Comparison of ENCODE assay signal across 7 cellular contexts in the genomic region with DNA sequence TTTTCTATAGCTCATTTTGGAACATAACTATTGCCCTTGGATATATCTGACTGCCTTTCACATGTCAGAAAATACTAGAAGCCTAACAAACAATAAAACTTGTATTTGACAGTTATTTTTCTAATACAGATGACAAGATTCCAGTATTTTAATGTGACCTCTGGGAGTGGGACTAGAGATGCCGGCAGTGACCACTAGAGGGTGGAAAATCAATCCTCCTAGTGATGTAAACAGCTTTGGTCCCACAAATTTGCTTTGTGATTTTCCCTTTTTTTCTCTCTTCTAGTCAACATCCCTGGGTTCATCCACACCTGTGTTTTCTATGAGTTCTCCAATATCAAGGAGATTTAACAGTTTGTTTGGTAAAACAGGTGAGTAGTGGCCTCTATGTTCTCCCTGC.
DNase-seq lines count a peak whose midpoint lies in the region; ATAC-seq, FAIRE-seq and TF ChIP-seq lines count a peak whose summit lies in the region.
"Not testable (repeated sequence)": the region's sequence is repeated elsewhere in the genome, so short reads cannot be mapped to it uniquely, and the experiment has no call there.

No MANE protein-coding gene starts in this region.

- not testable (repeated sequence) for H3K9ac ChIP-seq in colonic mucosa (ENCODE audit: low read depth in 2 of 2, low read length in 2 of 2); HepG2 (ENCODE audit: insufficient read depth, low read depth, low read length)

- H3K27me3 ChIP-seq in colonic mucosa; HepG2 (ENCODE audit: control insufficient read depth in 1 of 2, insufficient read depth in 2 of 2, low read length in 2 of 2): not testable (repeated sequence)

- H3K79me2 ChIP-seq in HepG2 (ENCODE audit: insufficient read depth, low read length): not testable (repeated sequence)

- H4K20me1 ChIP-seq in HepG2 (ENCODE audit: insufficient read depth, low read length): not testable (repeated sequence)

- intact Hi-C loops in colonic mucosa (cut with DNase I); HepG2 (cut with micrococcal nuclease; ENCODE audit: unreplicated experiment): not testable (repeated sequence)

- not testable (repeated sequence) for H3K27ac ChIP-seq in colonic mucosa; HepG2 (ENCODE audit: extremely low read length, insufficient read depth, low read length)

- H3K36me3 ChIP-seq in colonic mucosa; HepG2 (replicated peaks in 1 of 2; ENCODE audit: control insufficient read depth in 1 of 2, insufficient read depth in 2 of 2, low read length in 2 of 2): not testable (repeated sequence)

- TF ChIP-seq EP300 in HepG2 (IDR thresholded peaks at IDR 0.05; ENCODE audit: low read depth in 2 of 2, low read length in 2 of 2); HepG2 (CRISPR knock-in tag; IDR thresholded peaks at IDR 0.05; ENCODE audit: borderline replicate concordance): not testable (repeated sequence)

- 0% methylated on average over 1 of the region's 1 CpG for WGBS in HepG2 (ENCODE audit: low lambda C conversion rate)

- not testable (repeated sequence) for TF ChIP-seq RAD21 in HepG2 (CRISPR knock-in tag; IDR thresholded peaks at IDR 0.05)

- not testable (repeated sequence) for H3K4me1 ChIP-seq in colonic mucosa; HepG2 (ENCODE audit: insufficient read depth, low read length)

- CTCF ChIA-PET in HepG2 (lab: Yijun Ruan, JAX; ENCODE audit: low intra/inter-chr PET ratio, low total read pairs): not testable (repeated sequence)

- in situ Hi-C loops in HepG2 (cut with HindIII; ENCODE audit: extremely low pct_ligation_motif_present, low pct_unique_long_range_greater_than_20kb): not testable (repeated sequence)

- POLR2A ChIA-PET in HepG2 (lab: Yijun Ruan, JAX): not testable (repeated sequence)

- TF ChIP-seq CTCF in GM12872 (IDR thresholded peaks at IDR 0.05; ENCODE audit: insufficient read depth, low read depth, low read length) (peak; percentile 35; the same call in 1 of the 3 replicates), LNCAP (IDR thresholded peaks at IDR 0.05) (peak; percentile 35; the same call in 1 of the 2 replicates), colonic mucosa (IDR thresholded peaks at IDR 0.05) (peak; percentile 11), HepG2 (CRISPR knock-in tag; IDR thresholded peaks at IDR 0.05) (peak; percentile 34)

- DNase-seq in colonic mucosa; HepG2 (ENCODE audit: low spot score): not testable (repeated sequence)

- FAIRE-seq in HepG2 (lab: Jason Lieb, UNC): not testable (repeated sequence)

- H3K4me2 ChIP-seq in HepG2 (ENCODE audit: low read depth, low read length): not testable (repeated sequence)

- not testable (repeated sequence) for H3K4me3 ChIP-seq in colonic mucosa; HepG2 (replicated peaks in 1 of 3; ENCODE audit: insufficient read depth in 1 of 3, low read depth in 2 of 3, low read length in 3 of 3)

- TF ChIP-seq POLR2A in HepG2 (IDR thresholded peaks at IDR 0.05; ENCODE audit: insufficient read depth in 1 of 2, low read depth in 2 of 2, low read length in 2 of 2): not testable (repeated sequence)

- H2AFZ ChIP-seq in HepG2 (ENCODE audit: low read length): not testable (repeated sequence)

- ATAC-seq in GM21367 (IDR thresholded peaks at IDR 0.05; ENCODE audit: unreplicated experiment) (peak; percentile 70), HG02852 (IDR thresholded peaks at IDR 0.05; ENCODE audit: unreplicated experiment) (peak; percentile 60), SK-N-SH treated with all-trans-retinoic acid at 6 μM for 48 hours (peak; percentile 85), HepG2 (peak; percentile 81)

- not testable (repeated sequence) for H3K9me3 ChIP-seq in colonic mucosa; HepG2 (ENCODE audit: low read length)

- not testable (repeated sequence) for BruUV-seq in HepG2 (replicated peaks; lab: Mats Ljungman, UMichigan)

TF ChIP-seq in HepG2, 621 proteins besides CTCF, POLR2A, EP300 and RAD21:
- peak; percentile 20; the same call in 1 of the 2 replicates for TF ChIP-seq STAG1 (CRISPR knock-in tag; IDR thresholded peaks at IDR 0.05)
